Comparison of ENCODE assay signal across 37 cellular contexts in genomic region chr20:16220826-16221225, GRCh38.
"Had no signal": no experiment of that assay in that cellular context is flagged by ENCODE, and none has a peak within 500 bp of the region (broad histone marks: within the 10 kb centered on the region; RNA-seq: fewer than 3 reads in every experiment).

No MANE protein-coding gene starts in this region.

- H3K27ac Mint-ChIP-seq: activated B cell treated with CpG ODN at 0.5 μM for 24 hours; activated CD4-positive, alpha-beta memory T cell treated with anti-CD3 and anti-CD28 coated beads for 36 hours; activated CD4-positive, alpha-beta T cell treated with anti-CD3 and anti-CD28 coated beads, Interleukin-2, amount 10 ng/mL, durations not matched to agents 24 days and 14 days; activated CD8-positive, alpha-beta T cell treated with anti-CD3 and anti-CD28 coated beads for 36 hours; activated naive CD4-positive, alpha-beta T cell treated with anti-CD3 and anti-CD28 coated beads for 36 hours; activated naive CD4-positive, alpha-beta T cell treated with anti-CD3 and anti-CD28 coated beads, Interleukin-2, amount 50 U/mL, for 72 hours; activated naive CD8-positive, alpha-beta T cell treated with anti-CD3 and anti-CD28 coated beads for 36 hours; activated T-cell treated with anti-CD3 and anti-CD28 coated beads, Interleukin-2, amount 50 U/mL, for 72 hours; activated T-helper 1 cell treated with anti-CD3 and anti-CD28 coated beads, Interleukin-12 subunit alpha, Interleukin-12 subunit beta, Interleukin-2, Interleukin-4 antibody, amounts not matched to agents 30 ng/mL and 10 ng/mL and 1 ng/mL, durations not matched to agents 14 hours and 24 hours and 36 hours; activated T-helper 17 cell treated with anti-CD3 and anti-CD28 coated beads, Interleukin-2, amount 50 U/mL, for 72 hours; brain; T-helper 1 cell treated with Interleukin-12 subunit alpha and Interleukin-12 subunit beta and Interleukin-4 antibody, amounts not matched to agents 30 μg/mL and 1 μg/mL, for 36 hours; T-helper 2 cell treated with Interferon-gamma antibody and Interleukin-4, amounts not matched to agents 5 μg/mL and 100 μg/mL, for 36 hours had no signal

- H3K27me3 ChIP-seq: adrenal gland, ascending aorta, cardiac muscle cell had no signal

- H3K36me3 ChIP-seq: adrenal gland, ascending aorta, cardiac muscle cell had no signal

- H3K4me1 ChIP-seq: adrenal gland, ascending aorta had no signal

- H3K4me1 Mint-ChIP-seq: activated B cell treated with CpG ODN at 0.5 μM for 24 hours; activated CD4-positive, alpha-beta T cell treated with anti-CD3 and anti-CD28 coated beads, Interleukin-2, amount 10 ng/mL, durations not matched to agents 24 days and 14 days; activated naive CD8-positive, alpha-beta T cell treated with anti-CD3 and anti-CD28 coated beads for 36 hours; activated T-helper 17 cell treated with anti-CD3 and anti-CD28 coated beads, Interleukin-2, amount 50 U/mL, for 72 hours; central memory CD8-positive, alpha-beta T cell had no signal

- H3K4me3 Mint-ChIP-seq: activated B cell treated with CpG ODN at 0.5 μM for 24 hours; activated CD4-positive, alpha-beta memory T cell treated with anti-CD3 and anti-CD28 coated beads for 36 hours; activated CD4-positive, alpha-beta T cell treated with anti-CD3 and anti-CD28 coated beads, Interleukin-2, amount 10 ng/mL, durations not matched to agents 24 days and 14 days; activated CD8-positive, alpha-beta T cell treated with anti-CD3 and anti-CD28 coated beads for 36 hours; activated naive CD4-positive, alpha-beta T cell treated with anti-CD3 and anti-CD28 coated beads for 36 hours; activated naive CD8-positive, alpha-beta T cell treated with anti-CD3 and anti-CD28 coated beads for 36 hours; activated T-cell treated with anti-CD3 and anti-CD28 coated beads, Interleukin-2, amount 50 U/mL, for 4 hours; activated T-cell treated with anti-CD3 and anti-CD28 coated beads, Interleukin-2, amount 50 U/mL, for 72 hours; activated T-helper 1 cell treated with anti-CD3 and anti-CD28 coated beads, Interleukin-12 subunit alpha, Interleukin-12 subunit beta, Interleukin-2, Interleukin-4 antibody, amounts not matched to agents 30 ng/mL and 10 ng/mL and 1 ng/mL, durations not matched to agents 14 hours and 24 hours and 36 hours; activated T-helper 17 cell treated with anti-CD3 and anti-CD28 coated beads, Interleukin-2, amount 50 U/mL, for 72 hours; central memory CD8-positive, alpha-beta T cell; T-helper 1 cell treated with Interleukin-12 subunit alpha and Interleukin-12 subunit beta and Interleukin-4 antibody, amounts not matched to agents 30 μg/mL and 1 μg/mL, for 36 hours; T-helper 2 cell treated with Interferon-gamma antibody and Interleukin-4, amounts not matched to agents 5 μg/mL and 100 μg/mL, for 36 hours had no signal

- H3K9me3 ChIP-seq: adrenal gland, ascending aorta had no signal

- H3K4me3 ChIP-seq: adrenal gland, ascending aorta, cardiac muscle cell had no signal

- DNase-seq: activated B cell treated with CpG ODN at 0.5 μM for 24 hours; activated CD4-positive, alpha-beta memory T cell treated with anti-CD3 and anti-CD28 coated beads for 36 hours; activated CD4-positive, alpha-beta T cell treated with anti-CD3 and anti-CD28 coated beads for 4 hours; activated CD4-positive, alpha-beta T cell treated with anti-CD3 and anti-CD28 coated beads, Interleukin-2, amount 10 ng/mL, durations not matched to agents 24 days and 14 days; activated CD4-positive, alpha-beta T cell treated with anti-CD3 and anti-CD28 coated beads, Interleukin-2, amount 50 U/mL, for 1 hour; activated CD4-positive, alpha-beta T cell treated with anti-CD3 and anti-CD28 coated beads, Interleukin-2, amount 50 U/mL, for 4 hours; activated CD4-positive, CD25-positive, alpha-beta regulatory T cell treated with anti-CD3 and anti-CD28 coated beads, Interleukin-2, amount 50 U/mL, for 72 hours; activated CD8-positive, alpha-beta memory T cell treated with anti-CD3 and anti-CD28 coated beads, Interleukin-2, amount 50 U/mL, for 4 hours; activated CD8-positive, alpha-beta T cell treated with anti-CD3 and anti-CD28 coated beads for 36 hours; activated effector memory CD4-positive, alpha-beta T cell treated with anti-CD3 and anti-CD28 coated beads, Interleukin-2, amount 50 U/mL, for 16 hours; activated gamma-delta T cell treated with Interleukin-2 at 50 U/mL for 16 hours; activated naive CD4-positive, alpha-beta T cell; activated naive CD4-positive, alpha-beta T cell treated with anti-CD3 and anti-CD28 coated beads for 36 hours; activated naive CD4-positive, alpha-beta T cell treated with anti-CD3 and anti-CD28 coated beads, Interleukin-2, amount 50 U/mL, for 16 hours; activated naive CD8-positive, alpha-beta T cell treated with anti-CD3 and anti-CD28 coated beads for 36 hours; activated T-cell treated with anti-CD3 and anti-CD28 coated beads for 4 hours; activated T-cell treated with anti-CD3 and anti-CD28 coated beads, Interleukin-2, amount 50 U/mL, for 1 hour; activated T-cell treated with anti-CD3 and anti-CD28 coated beads, Interleukin-2, amount 50 U/mL, for 4 hours; activated T-cell treated with anti-CD3 and anti-CD28 coated beads, Interleukin-2, amount 50 U/mL, for 72 hours; adrenal gland; amniotic stem cell; caudate nucleus; cerebellar nuclear complex; T-helper 2 cell; T-helper 9 cell had no signal

- FAIRE-seq: bronchial epithelial cell, TTC549 had no signal

- H3K9me3 Mint-ChIP-seq: activated CD4-positive, alpha-beta T cell treated with anti-CD3 and anti-CD28 coated beads, Interleukin-2, amount 10 ng/mL, durations not matched to agents 24 days and 14 days; activated T-helper 17 cell treated with anti-CD3 and anti-CD28 coated beads, Interleukin-2, amount 50 U/mL, for 72 hours had no signal

- H3K27me3 Mint-ChIP-seq: activated B cell treated with CpG ODN at 0.5 μM for 24 hours; activated CD4-positive, alpha-beta memory T cell treated with anti-CD3 and anti-CD28 coated beads for 36 hours; activated CD4-positive, alpha-beta T cell treated with anti-CD3 and anti-CD28 coated beads, Interleukin-2, amount 10 ng/mL, durations not matched to agents 24 days and 14 days; activated CD8-positive, alpha-beta T cell treated with anti-CD3 and anti-CD28 coated beads for 36 hours; activated T-helper 17 cell treated with anti-CD3 and anti-CD28 coated beads, Interleukin-2, amount 50 U/mL, for 72 hours; central memory CD8-positive, alpha-beta T cell had no signal

- H3K36me3 Mint-ChIP-seq: activated CD4-positive, alpha-beta memory T cell treated with anti-CD3 and anti-CD28 coated beads for 36 hours; activated naive CD8-positive, alpha-beta T cell treated with anti-CD3 and anti-CD28 coated beads for 36 hours; brain had no signal

- H3K27ac ChIP-seq: adrenal gland, ascending aorta, cardiac muscle cell, VCaP had no signal

- ATAC-seq: activated CD8-positive, alpha-beta T cell treated with anti-CD3 and anti-CD28 coated beads for 36 hours; activated naive CD4-positive, alpha-beta T cell treated with anti-CD3 and anti-CD28 coated beads, Interleukin-2, amount 50 U/mL, for 72 hours; activated T-cell treated with anti-CD3 and anti-CD28 coated beads, Interleukin-2, amount 50 U/mL, for 4 hours; activated T-cell treated with anti-CD3 and anti-CD28 coated beads, Interleukin-2, amount 50 U/mL, for 72 hours; activated T-helper 17 cell treated with anti-CD3 and anti-CD28 coated beads, Interleukin-2, amount 50 U/mL, for 72 hours had no signal
